8 cellular contexts compared by ENCODE assay signal in the genomic region with DNA sequence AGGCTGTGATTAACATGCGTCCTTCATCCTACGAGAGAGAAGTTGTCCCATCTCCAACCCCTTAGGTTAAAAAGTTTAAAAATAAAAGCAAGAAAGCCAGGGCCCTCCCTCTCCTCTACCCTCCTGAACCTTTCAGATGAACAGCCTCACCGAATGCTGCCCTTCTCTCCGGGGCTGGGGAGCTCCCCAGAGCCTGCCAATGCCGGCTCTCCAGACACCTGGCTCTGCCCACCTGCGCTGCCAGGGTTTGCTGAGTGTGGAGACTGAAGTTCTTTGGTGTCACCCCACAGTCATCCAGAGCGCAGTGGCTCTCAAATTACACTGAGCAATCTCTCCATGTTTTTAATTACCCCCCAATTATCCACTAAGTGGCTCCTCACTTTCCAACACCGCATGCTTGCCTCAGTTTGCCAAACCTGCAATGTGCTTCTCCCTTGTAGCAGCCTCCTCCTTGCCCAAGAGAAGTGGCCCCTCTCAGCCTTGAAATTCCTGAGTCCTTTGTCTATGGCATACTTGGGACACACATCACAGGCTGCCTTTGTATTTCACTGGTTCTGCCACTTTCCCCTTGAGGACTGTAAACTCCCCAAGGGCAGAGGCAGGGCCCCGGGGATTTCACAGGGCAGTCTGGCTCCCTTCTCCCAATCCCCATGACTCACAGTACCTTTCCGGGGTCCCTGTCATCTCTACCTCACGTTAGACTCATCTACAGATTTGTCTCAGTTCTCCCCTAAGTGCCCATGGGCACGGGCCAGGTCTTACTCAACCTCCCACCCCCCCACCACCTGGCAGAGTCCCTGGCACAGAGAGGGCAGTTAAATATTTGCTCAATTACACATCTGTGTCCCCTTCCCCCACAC. TPM values are rescaled to one million over a fixed set of nuclear protein-coding genes. Genes with fewer than 3 reads are reported as not detected.
DNase-seq lines count a peak whose midpoint lies in the region; ATAC-seq and TF ChIP-seq lines count a peak whose summit lies in the region.

No MANE protein-coding gene starts in this region.

- peaks cover 24% of the 10 kb centered on the region for H4K20me1 ChIP-seq in Karpas-422 (ENCODE audit: insufficient read depth, low read depth, low read length)

- peak overlapping the region; percentile 79 for H3K4me3 ChIP-seq in Karpas-422 (ENCODE audit: low read length)
- H3K4me3 ChIP-seq in ectodermal cell (ENCODE audit: insufficient read depth, low read depth, low read length) = peak overlapping the region; percentile 80
- peak overlapping the region; percentile 90 to 93 for H3K4me3 ChIP-seq in muscle layer of colon (ENCODE audit: low read depth in 1 of 2, low read length in 2 of 2)

- peak in 5 of 10 experiments; percentile 33 to 65 (median 53) for DNase-seq in CD4-positive, alpha-beta T cell
- peak; percentile 67 for DNase-seq in Karpas-422
- peak; percentile 77 to 78 for DNase-seq in activated CD4-positive, alpha-beta T cell treated with anti-CD3 and anti-CD28 coated beads for 4 hours
- DNase-seq in amniotic stem cell (lab: John Stamatoyannopoulos, UW) = no peak

- ATAC-seq in CD4-positive, alpha-beta T cell (ENCODE audit: poor library complexity) = peak; percentile 18
- ATAC-seq in HG03196 (IDR thresholded peaks at IDR 0.05; ENCODE audit: unreplicated experiment) = no peak

- H3K36me3 ChIP-seq in Karpas-422 (ENCODE audit: insufficient read depth, low read length) (no peaks in the 10 kb centered on the region; the same call in 1 of the 2 replicates), ectodermal cell (ENCODE audit: control insufficient read depth, insufficient read depth, low read length) (no peaks in the 10 kb centered on the region), muscle layer of colon (ENCODE audit: insufficient read depth, low read length) (peaks cover 9% of the 10 kb centered on the region)

- peaks cover 59% of the 10 kb centered on the region for H3K36me3 Mint-ChIP-seq in CD4-positive, alpha-beta T cell (ENCODE audit: low read depth)

- no peaks in the 10 kb centered on the region for H3K27me3 ChIP-seq in CD4-positive, alpha-beta T cell (ENCODE audit: control insufficient read depth, insufficient read depth, low read length)
- H3K27me3 ChIP-seq in Karpas-422 (ENCODE audit: low read length) = no peaks in the 10 kb centered on the region
- H3K27me3 ChIP-seq in ectodermal cell (ENCODE audit: control insufficient read depth, insufficient read depth, low read length, poor library complexity, severe bottlenecking) = no peaks in the 10 kb centered on the region
- H3K27me3 ChIP-seq in muscle layer of colon (ENCODE audit: control insufficient read depth in 1 of 2, insufficient read depth in 2 of 2, low read length in 2 of 2) = no peaks in the 10 kb centered on the region

- H3K9me3 ChIP-seq in CD4-positive, alpha-beta T cell (ENCODE audit: control insufficient read depth, low read length) = no peaks in the 10 kb centered on the region
- H3K9me3 ChIP-seq in Karpas-422 (ENCODE audit: low read length) = no peaks in the 10 kb centered on the region
- H3K9me3 ChIP-seq in ectodermal cell (ENCODE audit: control insufficient read depth, low read length) = no peaks in the 10 kb centered on the region
- no peaks in the 10 kb centered on the region for H3K9me3 ChIP-seq in muscle layer of colon (ENCODE audit: low read length)

- peaks cover 47% of the 10 kb centered on the region for H3K4me1 ChIP-seq in Karpas-422 (ENCODE audit: low read length)
- peaks cover 8% of the 10 kb centered on the region for H3K4me1 ChIP-seq in ectodermal cell (ENCODE audit: control insufficient read depth, insufficient read depth, low read length)
- H3K4me1 ChIP-seq in muscle layer of colon (ENCODE audit: insufficient read depth, low read length) = peaks cover 28% of the 10 kb centered on the region

- H3K27ac Mint-ChIP-seq in CD4-positive, alpha-beta T cell = peak overlapping the region; percentile 93

- H3K79me2 ChIP-seq in Karpas-422 (ENCODE audit: low read length) = peaks cover 64% of the 10 kb centered on the region

- H2AFZ ChIP-seq in Karpas-422 (ENCODE audit: low read length) = no peak overlapping the region

- CTCF ChIA-PET in CD4-positive, alpha-beta T cell (lab: Charles Lee) = interaction anchor here (0.8 to 2.3 kb wide), 18 partner anchors 14 to 101 kb away, joined by 3 to 8 read pairs (median 4); no protein-coding TSS in a partner anchor

- H3K9me3 Mint-ChIP-seq in CD4-positive, alpha-beta T cell = no peaks in the 10 kb centered on the region

- no peaks in the 10 kb centered on the region for H3K9me2 ChIP-seq in Karpas-422 (replicated peaks; ENCODE audit: insufficient read depth, low read length)

- peak overlapping the region; percentile 87 for H3K4me2 ChIP-seq in Karpas-422 (ENCODE audit: low read depth, low read length, poor library complexity, severe bottlenecking)

- H3K27ac ChIP-seq in CD4-positive, alpha-beta T cell (ENCODE audit: low read depth, low read length) = peak overlapping the region; percentile 91
- H3K27ac ChIP-seq in Karpas-422 (ENCODE audit: low read length) (peak overlapping the region; percentile 94), ectodermal cell (ENCODE audit: insufficient read depth, low read depth, low read length, poor library complexity, severe bottlenecking) (peak overlapping the region; percentile 82), muscle layer of colon (ENCODE audit: low read depth, low read length) (peak overlapping the region; percentile 98), temporal lobe (ENCODE audit: low read depth, low read length) (peak overlapping the region; percentile 77)

- H3K27me3 Mint-ChIP-seq in CD4-positive, alpha-beta T cell = no peaks in the 10 kb centered on the region

- POLR2A ChIA-PET in CD4-positive, alpha-beta T cell (lab: Charles Lee) = interaction anchor here (0.7 to 44.0 kb wide), 23 partner anchors 10 to 738 kb away, joined by 3 to 1847 read pairs (median 5); a partner anchor contains a TSS

- peak overlapping the region; percentile 89 for H3K4me3 Mint-ChIP-seq in CD4-positive, alpha-beta T cell

- WGBS in ectodermal cell, 2 experiments = 7 to 9% methylated on average over 12 of the region's 12 CpGs

- TF ChIP-seq CTCF in CD4-positive, alpha-beta T cell (IDR thresholded peaks at IDR 0.05) = no peak

- H3K9ac ChIP-seq in Karpas-422 (ENCODE audit: low read length) (peak overlapping the region; percentile 82), muscle layer of colon (ENCODE audit: low read length) (peak overlapping the region; percentile 94)

- intact Hi-C loops in CD4-positive, alpha-beta T cell (cut with DNase I, micrococcal nuclease) = loop anchor here (1.0 to 5.0 kb wide), 10 partner anchors 8 to 87 kb away; no protein-coding TSS in a partner anchor

- H3K4me1 Mint-ChIP-seq in CD4-positive, alpha-beta T cell (ENCODE audit: low read depth) = peaks cover 58% of the 10 kb centered on the region

RNA-seq across cellular contexts. Expression of a gene that starts 2.0 kb away (rescaled TPM):
- 100 to 1,000 TPM; 901 to 925 TPM for total RNA-seq in CD4-positive, alpha-beta T cell
- 57.5 and 95.1 TPM in 2 replicates for total RNA-seq in Karpas-422 (2014; rRNA removed; shearing (Covaris generic); ENCODE audit: low replicate concordance)
- 179 TPM for polyA plus RNA-seq in ectodermal cell (2013, experiment 1 of 4)
- 216 TPM for polyA plus RNA-seq in ectodermal cell (2013, experiment 2 of 4)
- polyA plus RNA-seq in ectodermal cell (2013, experiment 3 of 4) = 128 TPM
- 141 TPM for polyA plus RNA-seq in ectodermal cell (2013, experiment 4 of 4)
- total RNA-seq in temporal lobe = 31.0 TPM
